In genomic region chr6:46130665-46131064, GRCh38 we compare ENCODE assay signal across 8 cellular contexts. TPM values are rescaled to one million over a fixed set of nuclear protein-coding genes. Genes with fewer than 3 reads are reported as not detected.
DNase-seq lines count a peak whose midpoint lies in the region; ATAC-seq and TF ChIP-seq lines count a peak whose summit lies in the region.

No MANE protein-coding gene starts in this region.

- intact Hi-C loops in left ventricle myocardium inferior (cut with micrococcal nuclease) = no loop called here
- intact Hi-C loops in left ventricle myocardium superior (cut with micrococcal nuclease) = no loop called here
- intact Hi-C loops in vagina (cut with DNase I) = no loop called here

- H3K27ac Mint-ChIP-seq in activated naive CD4-positive, alpha-beta T cell treated with anti-CD3 and anti-CD28 coated beads, Interleukin-2, amount 50 U/mL, for 72 hours = peak overlapping the region; percentile 90 to 95
- no peak overlapping the region for H3K27ac Mint-ChIP-seq in mesothelial cell of epicardium

- H3K4me3 Mint-ChIP-seq in mesothelial cell of epicardium = peak overlapping the region; percentile 79

- ATAC-seq in left ventricle myocardium superior (no peak), GM18909 (IDR thresholded peaks at IDR 0.05; ENCODE audit: poor library complexity, unreplicated experiment) (no peak)
- no peak for ATAC-seq in activated naive CD4-positive, alpha-beta T cell treated with anti-CD3 and anti-CD28 coated beads, Interleukin-2, amount 50 U/mL, for 72 hours

- TF ChIP-seq CTCF in left ventricle myocardium inferior (IDR thresholded peaks at IDR 0.05; ENCODE audit: borderline replicate concordance) (no peak), mesothelial cell of epicardium (IDR thresholded peaks at IDR 0.05; ENCODE audit: unreplicated experiment) (no peak), vagina (IDR thresholded peaks at IDR 0.05) (no peak)

- no peaks in the 10 kb centered on the region for H3K9me3 Mint-ChIP-seq in activated naive CD4-positive, alpha-beta T cell treated with anti-CD3 and anti-CD28 coated beads, Interleukin-2, amount 50 U/mL, for 72 hours
- no peaks in the 10 kb centered on the region for H3K9me3 Mint-ChIP-seq in mesothelial cell of epicardium

- DNase-seq in left ventricle myocardium inferior = no peak
- DNase-seq in left ventricle myocardium superior = no peak
- DNase-seq in activated naive CD4-positive, alpha-beta T cell treated with anti-CD3 and anti-CD28 coated beads, Interleukin-2, amount 50 U/mL, for 72 hours (ENCODE audit: low spot score in 2 of 2) = no peak
- DNase-seq in mesothelial cell of epicardium (ENCODE audit: low spot score in 2 of 2, unreplicated experiment in 2 of 2) = no peak
- no peak for DNase-seq in vagina (ENCODE audit: extremely low spot score in 2 of 2)
- DNase-seq in hypothalamus (lab: John Stamatoyannopoulos, UW) = no peak
- no peak for DNase-seq in effector CD4-positive, alpha-beta T cell

- no peaks in the 10 kb centered on the region for H3K9me3 ChIP-seq in left ventricle myocardium inferior (replicated peaks)
- no peaks in the 10 kb centered on the region for H3K9me3 ChIP-seq in vagina

- peaks cover 4% of the 10 kb centered on the region for H3K4me1 Mint-ChIP-seq in mesothelial cell of epicardium

- peaks cover 57% of the 10 kb centered on the region for H3K4me1 ChIP-seq in left ventricle myocardium inferior
- H3K4me1 ChIP-seq in vagina = peaks cover 10% of the 10 kb centered on the region

- no peaks in the 10 kb centered on the region for H3K27me3 ChIP-seq in left ventricle myocardium inferior (ENCODE audit: low read depth)
- H3K27me3 ChIP-seq in vagina = no peaks in the 10 kb centered on the region

- H3K27me3 Mint-ChIP-seq in mesothelial cell of epicardium (ENCODE audit: low read depth) = peaks cover 52% of the 10 kb centered on the region

- TF ChIP-seq POLR2A in vagina (IDR thresholded peaks at IDR 0.05) = no peak

- H3K4me3 ChIP-seq in left ventricle myocardium inferior (peak overlapping the region; percentile 79), vagina (peak overlapping the region; percentile 51 to 72)

- no peaks in the 10 kb centered on the region for H3K36me3 ChIP-seq in left ventricle myocardium inferior
- H3K36me3 ChIP-seq in vagina = no peaks in the 10 kb centered on the region

- peak overlapping the region; percentile 85 for H3K27ac ChIP-seq in left ventricle myocardium inferior (replicated peaks)
- peak overlapping the region; percentile 63 for H3K27ac ChIP-seq in vagina

- peaks cover 4 to 6% of the 10 kb centered on the region in 2 donors for H3K36me3 Mint-ChIP-seq in activated naive CD4-positive, alpha-beta T cell treated with anti-CD3 and anti-CD28 coated beads, Interleukin-2, amount 50 U/mL, for 72 hours
- H3K36me3 Mint-ChIP-seq in mesothelial cell of epicardium = no peaks in the 10 kb centered on the region

RNA-seq across cellular contexts. Expression of gene ENPP4, which starts 0.9 kb away (rescaled TPM):
- total RNA-seq in left ventricle myocardium inferior (21.9 TPM), left ventricle myocardium superior (21.3 TPM), mesothelial cell of epicardium (4.8 to 5.2 TPM (median 5.1 TPM) in 3 replicates), vagina (4.4 TPM)
- 10 to 100 TPM in 1 of 2 donors, 1 to 10 TPM in 1; 6.3 to 12.5 TPM for total RNA-seq in activated naive CD4-positive, alpha-beta T cell treated with anti-CD3 and anti-CD28 coated beads, Interleukin-2, amount 50 U/mL, for 72 hours

RNA-seq across cellular contexts. Expression of gene ENPP5, which starts 40.1 kb away (rescaled TPM):
- 3.0 TPM for total RNA-seq in left ventricle myocardium inferior
- total RNA-seq in left ventricle myocardium superior = 3.2 TPM
- total RNA-seq in activated naive CD4-positive, alpha-beta T cell treated with anti-CD3 and anti-CD28 coated beads, Interleukin-2, amount 50 U/mL, for 72 hours = under 1 TPM; 0.21 to 0.66 TPM
- 7.4 to 8.7 TPM (median 7.7 TPM) in 3 replicates for total RNA-seq in mesothelial cell of epicardium
- 2.5 TPM for total RNA-seq in vagina
